Comparison of ENCODE assay signal across 8 cellular contexts in genomic region chr2:222862068-222862914, GRCh38. TPM values are rescaled to one million over a fixed set of nuclear protein-coding genes. Genes with fewer than 3 reads are reported as not detected.
DNase-seq lines count a peak whose midpoint lies in the region; ATAC-seq, FAIRE-seq and TF ChIP-seq lines count a peak whose summit lies in the region.

No MANE protein-coding gene starts in this region.

- intact Hi-C loops in IMR-90 (cut with micrococcal nuclease), result loop anchor here (1.0 to 5.0 kb wide), 3 partner anchors 80 to 170 kb away; no protein-coding TSS in a partner anchor

- peaks cover 54% of the 10 kb centered on the region for H4K20me1 ChIP-seq in IMR-90 (ENCODE audit: insufficient read depth, low read length)

- peak overlapping the region; percentile 36; the same call in 1 of the 2 replicates for H3K4ac ChIP-seq in IMR-90 (ENCODE audit: low read depth, low read length)

- WGBS in IMR-90 (ENCODE audit: extremely low coverage in 2 of 2, insufficient read length in 1 of 2), 2 experiments, result 0% methylated on average over 1 of the region's 7 CpGs; no CpG with 5 or more reads in 1 of the 2 experiments

- H3K9me3 Mint-ChIP-seq in immature natural killer cell, result no peaks in the 10 kb centered on the region
- no peaks in the 10 kb centered on the region for H3K9me3 Mint-ChIP-seq in stimulated activated naive B cell treated with anti-CD40 and anti-IgM and Interleukin-4, amounts not matched to agents 10 μg/mL and 1 μg/mL and 100 μg/mL, for 72 hours

- H3K23ac ChIP-seq in IMR-90 (ENCODE audit: low read depth, low read length), result peak overlapping the region; percentile 89

- H3K4me3 Mint-ChIP-seq in immature natural killer cell, result no peak overlapping the region
- H3K4me3 Mint-ChIP-seq in stimulated activated naive B cell treated with anti-CD40 and anti-IgM and Interleukin-4, amounts not matched to agents 10 μg/mL and 1 μg/mL and 100 μg/mL, for 72 hours, result no peak overlapping the region

- no peaks in the 10 kb centered on the region for H3K36me3 Mint-ChIP-seq in immature natural killer cell
- H3K36me3 Mint-ChIP-seq in stimulated activated naive B cell treated with anti-CD40 and anti-IgM and Interleukin-4, amounts not matched to agents 10 μg/mL and 1 μg/mL and 100 μg/mL, for 72 hours, result peaks cover 0 to 3% of the 10 kb centered on the region in 2 donors

- H2BK20ac ChIP-seq in IMR-90 (ENCODE audit: low read depth, low read length), result 0 out of 2 replicates have a peak overlapping the region, but pooled peaks have one; percentile 8

- no peaks in the 10 kb centered on the region for H3K36me3 ChIP-seq in IMR-90 (ENCODE audit: control insufficient read depth, insufficient read depth, low read length)

- H3K4me3 ChIP-seq in IMR-90 (ENCODE audit: insufficient read depth, low read depth, low read length), result peak overlapping the region; percentile 98

- no peak overlapping the region for H2AK5ac ChIP-seq in IMR-90 (ENCODE audit: low read depth, low read length)

- peak overlapping the region; percentile 95 for H3K14ac ChIP-seq in IMR-90 (replicated peaks; ENCODE audit: low read depth, low read length)

- no peaks in the 10 kb centered on the region for H3K9me3 ChIP-seq in IMR-90 (ENCODE audit: control insufficient read depth, insufficient read depth, low read length)

- peak overlapping the region; percentile 92 for H2BK5ac ChIP-seq in IMR-90 (ENCODE audit: low read depth, low read length, poor library complexity, severe bottlenecking)

- H3K27me3 Mint-ChIP-seq in immature natural killer cell (ENCODE audit: low read depth in 3 of 3), result peaks cover 0 to 6% (median 2%) of the 10 kb centered on the region in 3 donors
- H3K27me3 Mint-ChIP-seq in stimulated activated naive B cell treated with anti-CD40 and anti-IgM and Interleukin-4, amounts not matched to agents 10 μg/mL and 1 μg/mL and 100 μg/mL, for 72 hours, result no peaks in the 10 kb centered on the region

- no peak for TF ChIP-seq POLR2A in IMR-90 (IDR thresholded peaks at IDR 0.05; ENCODE audit: low read depth, low read length)

- peak overlapping the region; percentile 46 for H2AK9ac ChIP-seq in IMR-90 (replicated peaks; ENCODE audit: low read depth, low read length, poor library complexity)

- TF ChIP-seq CTCF in D721Med (IDR thresholded peaks at IDR 0.05; ENCODE audit: insufficient read depth, missing control alignments), result peak; percentile 24
- TF ChIP-seq CTCF in IMR-90 (conservative IDR thresholded peaks at IDR 0.05; ENCODE audit: low read depth, low read length), result peak; percentile 33

- H3K27ac Mint-ChIP-seq in immature natural killer cell, result peak overlapping the region in 4 of 6 donors; percentile 86 to 98 (median 94)
- peak overlapping the region; percentile 92 for H3K27ac Mint-ChIP-seq in stimulated activated naive B cell treated with anti-CD40 and anti-IgM and Interleukin-4, amounts not matched to agents 10 μg/mL and 1 μg/mL and 100 μg/mL, for 72 hours

- peaks cover 8% of the 10 kb centered on the region for H3K9me1 ChIP-seq in IMR-90 (ENCODE audit: insufficient read depth, low read length)

- no peak overlapping the region for H2BK15ac ChIP-seq in IMR-90 (ENCODE audit: low read depth, low read length)

- peak; percentile 4; the same call in 1 of the 2 replicates for ATAC-seq in IMR-90 (ENCODE audit: low read depth)
- no peak for ATAC-seq in stimulated activated naive B cell treated with anti-CD40 and anti-IgM and Interleukin-4, amounts not matched to agents 10 μg/mL and 1 μg/mL and 100 μg/mL, for 72 hours (replicated peaks)

- H3K4me1 ChIP-seq in IMR-90 (ENCODE audit: control insufficient read depth, insufficient read depth, low read length), result peaks cover 10% of the 10 kb centered on the region

- H3K56ac ChIP-seq in IMR-90 (ENCODE audit: extremely low read depth, insufficient read depth, low read length), result peak overlapping the region; percentile 60; the same call in 1 of the 2 replicates

- H4K91ac ChIP-seq in IMR-90 (ENCODE audit: insufficient read depth, low read depth, low read length), result no peak overlapping the region

- dilution Hi-C loops in IMR-90 (cut with HindIII; ENCODE audit: low sequenced_read_pairs, unreplicated experiment), result no loop called here

- DNase-seq in D721Med (ENCODE audit: insufficient read length, low spot score) (no peak), IMR-90 (peak; percentile 62), amniotic epithelial cell (ENCODE audit: low read depth) (peak; percentile 63), immature natural killer cell (no peak), UCSD-AML1 (lab: John Stamatoyannopoulos, UW; ENCODE audit: unreplicated experiment) (no peak), iPS-NIHi11 (ENCODE audit: low spot score) (no peak), NCI-H226 (no peak)
- DNase-seq in stimulated activated naive B cell treated with anti-CD40 and anti-IgM and Interleukin-4, amounts not matched to agents 10 μg/mL and 1 μg/mL and 100 μg/mL, for 72 hours, result no peak

- H3K18ac ChIP-seq in IMR-90 (ENCODE audit: low read depth, low read length), result peak overlapping the region; percentile 33; the same call in 1 of the 2 replicates

- TSS peak; percentile 56 for BruUV-seq in IMR-90 (replicated peaks; lab: Mats Ljungman, UMichigan)

- H3K27me3 ChIP-seq in IMR-90 (ENCODE audit: control insufficient read depth, insufficient read depth, low read length), result no peaks in the 10 kb centered on the region

- in situ Hi-C loops in IMR-90 (cut with MboI; ENCODE audit: low sequenced_read_pairs), result loop anchor here (5.0 kb wide), 1 partner anchor 155 kb away; no protein-coding TSS in a partner anchor

- H3K27ac ChIP-seq in IMR-90 (ENCODE audit: insufficient read depth, low read length), result peak overlapping the region; percentile 94; the same call in 1 of the 2 replicates

- FAIRE-seq in D721Med (lab: Jason Lieb, UNC), result no peak

- H4K8ac ChIP-seq in IMR-90 (ENCODE audit: low read depth in 2 of 2, low read length in 2 of 2), result no peak overlapping the region

- H3K9ac ChIP-seq in IMR-90 (ENCODE audit: low read depth, low read length), result peak overlapping the region; percentile 97

- peaks cover 0 to 43% of the 10 kb centered on the region in 2 experiments; a peak in 2 of 4 replicates for H3K79me1 ChIP-seq in IMR-90 (ENCODE audit: low read depth in 1 of 2, low read length in 2 of 2)

- 0 out of 2 replicates have a peak overlapping the region, but pooled peaks have one; percentile 38 for H2BK120ac ChIP-seq in IMR-90 (ENCODE audit: low read depth, low read length)

- H3K4me1 Mint-ChIP-seq in immature natural killer cell, result peaks cover 13% of the 10 kb centered on the region in 2 donors
- peaks cover 8 to 19% of the 10 kb centered on the region in 2 donors for H3K4me1 Mint-ChIP-seq in stimulated activated naive B cell treated with anti-CD40 and anti-IgM and Interleukin-4, amounts not matched to agents 10 μg/mL and 1 μg/mL and 100 μg/mL, for 72 hours

- POLR2A ChIA-PET in IMR-90 (lab: Charles Lee; ENCODE audit: unreplicated experiment), result interaction anchor here (0.6 to 0.8 kb wide), 2 partner anchors 19 to 53 kb away, joined by 3 to 5 read pairs; no protein-coding TSS in a partner anchor

- H4K5ac ChIP-seq in IMR-90 (ENCODE audit: low read depth, low read length), result no peak overlapping the region

- no peak overlapping the region for H2AFZ ChIP-seq in IMR-90 (replicated peaks; ENCODE audit: low read length, poor library complexity)

- peak; percentile 41 for TF ChIP-seq RAD21 in IMR-90 (IDR thresholded peaks at IDR 0.05; ENCODE audit: low read length)

- H3K4me2 ChIP-seq in IMR-90 (ENCODE audit: low read depth, low read length), result peak overlapping the region; percentile 75

- CTCF ChIA-PET in IMR-90 (lab: Yijun Ruan, JAX), result interaction anchor here (0.6 to 2.4 kb wide), 14 partner anchors 9 to 171 kb away, joined by 3 to 15 read pairs (median 4); no protein-coding TSS in a partner anchor

TF ChIP-seq in IMR-90, 13 proteins besides CTCF, POLR2A, EP300 and RAD21:
- TF ChIP-seq SMC3 (IDR thresholded peaks at IDR 0.05; ENCODE audit: low read depth, low read length), result 0 out of 2 replicates have a peak, but pooled peaks have one; percentile 24
- no peak for TF ChIP-seq USF2 (IDR thresholded peaks at IDR 0.05; ENCODE audit: low read depth, low read length)

RNA-seq across cellular contexts. Expression of gene ACSL3, which starts 1.5 kb away (rescaled TPM):
- total RNA-seq in IMR-90 (2012; rRNA removed), result 84.2 and 96.4 TPM in 2 replicates
- polyA plus RNA-seq in IMR-90 (2012; rRNA removed), result 29.2 and 31.0 TPM in 2 replicates
- polyA plus RNA-seq in IMR-90 (2012; cell fraction: cytosol; rRNA removed), result 15.5 and 19.7 TPM in 2 replicates
- 8.8 and 31.8 TPM in 2 replicates for polyA plus RNA-seq in IMR-90 (2012; cell fraction: nucleus; rRNA removed; ENCODE audit: low replicate concordance)
- polyA plus RNA-seq in immature natural killer cell, result 10 to 100 TPM; 25.7 to 37.4 (median 37.3) TPM

Comparison
In these comparisons a context has a peak if more than half of its experiments do, and no peak if none do; other contexts are left out.
1. DNase-seq: peak in IMR-90 (single experiment) and amniotic epithelial cell (single experiment); none in D721Med (single experiment), immature natural killer cell (0 of 3), stimulated activated naive B cell treated with anti-CD40 and anti-IgM and Interleukin-4, amounts not matched to agents 10 μg/mL and 1 μg/mL and 100 μg/mL, for 72 hours (single experiment), UCSD-AML1 (single experiment), iPS-NIHi11 (single experiment) and NCI-H226 (single experiment).